In the genomic region with DNA sequence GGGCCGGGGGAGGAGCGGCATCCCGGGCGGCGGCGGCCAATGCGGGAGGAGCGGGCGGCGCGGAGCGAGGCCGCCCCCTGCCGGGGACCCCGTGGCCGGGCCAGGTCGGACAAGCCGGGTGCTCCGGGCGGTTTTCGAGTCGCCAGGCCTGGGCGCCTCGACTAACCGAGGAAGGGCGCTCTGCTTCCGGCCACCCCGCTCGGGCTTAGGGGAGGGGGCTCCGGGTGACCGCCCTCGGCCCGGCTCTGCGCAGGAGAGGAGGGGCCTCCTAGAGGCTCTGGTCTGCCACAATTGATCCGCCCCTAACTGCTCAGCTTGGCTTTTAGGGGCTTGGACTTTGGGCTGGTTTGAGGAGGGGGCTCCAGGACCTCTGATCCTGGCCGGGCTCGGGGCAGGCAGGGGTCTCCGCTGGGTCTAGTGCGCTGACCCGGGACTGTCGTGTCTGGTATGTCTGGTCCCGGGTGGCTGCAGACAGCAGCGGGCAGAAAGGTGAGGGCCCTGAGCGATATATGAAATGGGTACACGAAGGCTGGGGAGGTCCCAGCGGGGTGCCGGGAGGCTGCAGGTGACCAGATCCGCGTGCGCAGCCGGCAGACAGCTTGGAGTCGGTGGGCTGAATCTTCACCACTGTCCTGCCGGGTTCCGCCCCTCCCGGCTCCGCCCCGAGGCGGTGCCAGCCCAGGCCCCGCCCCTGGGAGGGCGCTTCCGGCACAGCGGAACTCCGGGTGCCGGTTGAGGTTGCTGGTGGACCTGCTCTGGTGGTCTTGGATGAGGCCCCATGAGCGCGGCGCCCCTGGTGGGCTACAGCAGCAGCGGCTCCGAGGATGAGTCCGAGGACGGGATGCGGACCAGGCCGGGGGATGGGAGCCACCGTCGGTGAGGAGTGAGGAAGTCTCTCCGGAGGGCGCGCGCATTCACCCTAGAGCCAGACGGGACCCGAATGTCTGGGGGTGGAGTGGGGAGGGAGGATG, we compare ENCODE assay signal across 8 cellular contexts. TPM values are rescaled to one million over a fixed set of nuclear protein-coding genes. Genes with fewer than 3 reads are reported as not detected.
DNase-seq lines count a peak whose midpoint lies in the region; ATAC-seq, FAIRE-seq and TF ChIP-seq lines count a peak whose summit lies in the region.

USB1 (plus strand) TSS at position 702 of the 971 bp plus-strand sequence; CDS start at position 779, 77 bp downstream.

- H3K27me3 ChIP-seq in cardiac muscle cell: no peaks in the 10 kb centered on the region
- H3K27me3 ChIP-seq in upper lobe of left lung: no peaks in the 10 kb centered on the region

- H3K4me1 ChIP-seq in cardiac muscle cell (ENCODE audit: low read depth) (peaks cover 16% of the 10 kb centered on the region), upper lobe of left lung (peaks cover 32 to 64% (median 40%) of the 10 kb centered on the region in 4 donors)

- H3K27ac ChIP-seq in cardiac muscle cell (peak within 1 kb of the TSS; percentile 93), upper lobe of left lung (peak within 1 kb of the TSS; percentile 91 to 94 (median 92))

- WGBS in upper lobe of left lung, 2 donors: 0% methylated on average over 8 to 37 of the region's 81 CpGs

- DNase-seq in H54 (ENCODE audit: insufficient read length, low spot score): peak; percentile 98
- DNase-seq in LoVo (ENCODE audit: low spot score): peak; percentile 89
- peak; percentile 71 for DNase-seq in SKM-1 treated with dmso at 0.1 percent for 144 hours (lab: John Stamatoyannopoulos, UW; ENCODE audit: unreplicated experiment)
- peak; percentile 72 for DNase-seq in activated naive CD8-positive, alpha-beta T cell treated with anti-CD3 and anti-CD28 coated beads, Interleukin-2, amount 50 U/mL, for 16 hours (ENCODE audit: low read depth, low spot score)
- DNase-seq in cardiac muscle cell (ENCODE audit: low read depth in 1 of 2, low spot score in 1 of 2): peak; percentile 85 to 93
- DNase-seq in posterior cingulate gyrus: peak; percentile 78 to 98 (median 86)
- peak; percentile 91 to 98 for DNase-seq in upper lobe of left lung

- TF ChIP-seq POLR2A in H54 (IDR thresholded peaks at IDR 0.05; ENCODE audit: low read depth, low read length) (peak; percentile 84), upper lobe of left lung (IDR thresholded peaks at IDR 0.05) (peak in 3 of 4 donors; percentile 47 to 83 (median 63))

- H3K36me3 ChIP-seq in cardiac muscle cell: peaks cover 8% of the 10 kb centered on the region
- peaks cover 13 to 44% (median 28%) of the 10 kb centered on the region in 4 donors for H3K36me3 ChIP-seq in upper lobe of left lung

- no peak for TF ChIP-seq EP300 in upper lobe of left lung (IDR thresholded peaks at IDR 0.05)

- H3K9me3 ChIP-seq in cardiac muscle cell (ENCODE audit: low read depth) (no peaks in the 10 kb centered on the region), upper lobe of left lung (no peaks in the 10 kb centered on the region)

- H3K4me3 ChIP-seq in GM08714 (ENCODE audit: low read length) (peak within 1 kb of the TSS; percentile 80), cardiac muscle cell (peak within 1 kb of the TSS; percentile 55), upper lobe of left lung (peak within 1 kb of the TSS; percentile 70 to 92 (median 80))

- ATAC-seq in upper lobe of left lung (ENCODE audit: low FRiP score in 2 of 2): peak; percentile 94 to 96

- FAIRE-seq in H54 (lab: Jason Lieb, UNC): peak; percentile 27

- intact Hi-C loops in posterior cingulate gyrus (cut with DNase I): loop anchor here (1.0 to 5.0 kb wide), 2 partner anchors 102 to 244 kb away; no protein-coding TSS in a partner anchor

- peak; percentile 63 for TF ChIP-seq CTCF in cardiac muscle cell (IDR thresholded peaks at IDR 0.05; ENCODE audit: low read depth, low read length)
- TF ChIP-seq CTCF in upper lobe of left lung (IDR thresholded peaks at IDR 0.05): peak; percentile 73 to 90 (median 86)

RNA-seq across cellular contexts. Expression of gene USB1, which starts in this region (rescaled TPM):
- total RNA-seq in cardiac muscle cell (41.4 and 48.3 TPM in 2 replicates), upper lobe of left lung (10 to 100 TPM; 32.7 to 55.5 (median 46.5) TPM)
- 40.2 and 60.8 TPM in 2 replicates for polyA plus RNA-seq in cardiac muscle cell

Comparison
In these comparisons a context has a peak if more than half of its experiments do, and no peak if none do; other contexts are left out.
1. Peak in every context shown above with its lines: DNase-seq, ATAC-seq, H3K4me3 ChIP-seq and H3K27ac ChIP-seq.